8 cellular contexts compared by ENCODE assay signal in genomic region chr4:143336828-143337599, GRCh38. TPM values are rescaled to one million over a fixed set of nuclear protein-coding genes. Genes with fewer than 3 reads are reported as not detected.
DNase-seq lines count a peak whose midpoint lies in the region; ATAC-seq, FAIRE-seq and TF ChIP-seq lines count a peak whose summit lies in the region.

GAB1 (plus strand) TSS chr4:143336876; CDS start chr4:143337189, 313 bp downstream.

- H3K4me2 ChIP-seq in fibroblast of lung (ENCODE audit: extremely low read depth, insufficient read depth, low read length): peak within 1 kb of the TSS; percentile 92

- H3K27ac Mint-ChIP-seq in activated CD8-positive, alpha-beta T cell treated with anti-CD3 and anti-CD28 coated beads for 36 hours: no peak within 1 kb of the TSS
- peak within 1 kb of the TSS; percentile 81 to 96 (median 87) for H3K27ac Mint-ChIP-seq in naive B cell

- H3K4me1 ChIP-seq in fibroblast of lung (ENCODE audit: control insufficient read depth, extremely low read depth, insufficient read depth, low read length) (peaks cover 2% of the 10 kb centered on the region), uterus (no peaks in the 10 kb centered on the region)

- H3K36me3 Mint-ChIP-seq in activated CD8-positive, alpha-beta T cell treated with anti-CD3 and anti-CD28 coated beads for 36 hours (ENCODE audit: low read depth): no peaks in the 10 kb centered on the region
- no peaks in the 10 kb centered on the region for H3K36me3 Mint-ChIP-seq in naive B cell

- no peaks in the 10 kb centered on the region for H3K9me3 Mint-ChIP-seq in activated CD8-positive, alpha-beta T cell treated with anti-CD3 and anti-CD28 coated beads for 36 hours
- H3K9me3 Mint-ChIP-seq in naive B cell: no peaks in the 10 kb centered on the region

- H3K4me3 ChIP-seq in fibroblast of lung (replicated peaks in 1 of 4; ENCODE audit: control extremely low read depth in 1 of 4, insufficient read depth in 1 of 4, low read depth in 3 of 4, low read length in 4 of 4) (peak within 1 kb of the TSS; percentile 49 to 93 (median 87)), uterus (peak within 1 kb of the TSS; percentile 83 to 89)

- H3K27ac ChIP-seq in fibroblast of lung (ENCODE audit: insufficient read depth, low read length) (peak within 1 kb of the TSS; percentile 72), uterus (peak within 1 kb of the TSS; percentile 97 to 99)

- TF ChIP-seq POLR2A in GM12891 (IDR thresholded peaks at IDR 0.05; ENCODE audit: low read depth, low read length) (no peak), uterus (IDR thresholded peaks at IDR 0.05) (peak in 1 of 2 donors; percentile 20)

- H3K79me2 ChIP-seq in fibroblast of lung (ENCODE audit: control insufficient read depth, insufficient read depth, low read length): peaks cover 26% of the 10 kb centered on the region

- H3K27me3 Mint-ChIP-seq in activated CD8-positive, alpha-beta T cell treated with anti-CD3 and anti-CD28 coated beads for 36 hours: peaks cover 45% of the 10 kb centered on the region
- no peaks in the 10 kb centered on the region for H3K27me3 Mint-ChIP-seq in naive B cell

- FAIRE-seq in GM12891 (lab: Jason Lieb, UNC): peak; percentile 66

- H3K4me1 Mint-ChIP-seq in activated CD8-positive, alpha-beta T cell treated with anti-CD3 and anti-CD28 coated beads for 36 hours (ENCODE audit: low read depth): peaks cover 3% of the 10 kb centered on the region
- peaks cover 21 to 47% (median 41%) of the 10 kb centered on the region in 3 donors for H3K4me1 Mint-ChIP-seq in naive B cell

- peak within 1 kb of the TSS; percentile 76 for H3K9ac ChIP-seq in fibroblast of lung (ENCODE audit: insufficient read depth, low read length)

- H3K27me3 ChIP-seq in fibroblast of lung (ENCODE audit: control insufficient read depth, insufficient read depth, low read length) (no peaks in the 10 kb centered on the region), uterus (no peaks in the 10 kb centered on the region)

- intact Hi-C loops in activated CD8-positive, alpha-beta T cell treated with anti-CD3 and anti-CD28 coated beads for 36 hours (cut with micrococcal nuclease): no loop called here
- intact Hi-C loops in uterus (cut with DNase I; ENCODE audit: low total_unique reads): no loop called here

- peak; percentile 62 for ATAC-seq in HG02610 (IDR thresholded peaks at IDR 0.05; ENCODE audit: unreplicated experiment)
- ATAC-seq in activated CD8-positive, alpha-beta T cell treated with anti-CD3 and anti-CD28 coated beads for 36 hours: peak; percentile 76
- ATAC-seq in naive B cell (ENCODE audit: low read depth in 2 of 2): peak; percentile 34 to 69

- H3K4me3 Mint-ChIP-seq in activated CD8-positive, alpha-beta T cell treated with anti-CD3 and anti-CD28 coated beads for 36 hours: peak within 1 kb of the TSS; percentile 76
- H3K4me3 Mint-ChIP-seq in naive B cell: peak within 1 kb of the TSS; percentile 89 to 100 (median 99)

- CTCF ChIA-PET in activated CD8-positive, alpha-beta T cell treated with anti-CD3 and anti-CD28 coated beads for 36 hours (lab: Charles Lee): interaction anchor here (0.8 to 1.1 kb wide), 2 partner anchors 9 to 27 kb away, joined by 3 read pairs; no protein-coding TSS in a partner anchor

- no peak for TF ChIP-seq CTCF in activated CD8-positive, alpha-beta T cell treated with anti-CD3 and anti-CD28 coated beads for 36 hours (IDR thresholded peaks at IDR 0.05)
- TF ChIP-seq CTCF in fibroblast of lung (conservative IDR thresholded peaks at IDR 0.05 in 1 of 2, IDR thresholded peaks at IDR 0.05 in 1 of 2; ENCODE audit: low read depth in 1 of 2, low read length in 2 of 2): peak in 1 of 2 donors; percentile 19
- TF ChIP-seq CTCF in uterus (IDR thresholded peaks at IDR 0.05): peak in 2 of 4 experiments; percentile 23 to 41

- H4K20me1 ChIP-seq in fibroblast of lung (ENCODE audit: control insufficient read depth, extremely low read depth, insufficient read depth, low read length): no peaks in the 10 kb centered on the region

- no peaks in the 10 kb centered on the region for H3K9me3 ChIP-seq in fibroblast of lung (ENCODE audit: control insufficient read depth, insufficient read depth, low read depth, low read length)
- no peaks in the 10 kb centered on the region for H3K9me3 ChIP-seq in uterus

- POLR2A ChIA-PET in activated CD8-positive, alpha-beta T cell treated with anti-CD3 and anti-CD28 coated beads for 36 hours (lab: Charles Lee): no interaction called here

- no peaks in the 10 kb centered on the region for H3K36me3 ChIP-seq in fibroblast of lung (ENCODE audit: control insufficient read depth, insufficient read depth, low read length)
- H3K36me3 ChIP-seq in uterus: no peaks in the 10 kb centered on the region

- peak within 1 kb of the TSS; percentile 70 for H2AFZ ChIP-seq in fibroblast of lung (ENCODE audit: low read length)

- DNase-seq in AG20443 (ENCODE audit: low spot score): peak; percentile 72
- peak; percentile 48 for DNase-seq in GM12891 (ENCODE audit: insufficient read length, low spot score)
- peak; percentile 2 for DNase-seq in NCI-H128 (lab: John Stamatoyannopoulos, UW; ENCODE audit: unreplicated experiment)
- peak; percentile 61 for DNase-seq in activated CD8-positive, alpha-beta T cell treated with anti-CD3 and anti-CD28 coated beads for 36 hours
- DNase-seq in fibroblast of lung (ENCODE audit: low read depth in 2 of 2): peak; percentile 83 to 85
- DNase-seq in naive B cell: peak; percentile 49
- DNase-seq in uterus: peak; percentile 72 to 74

TF ChIP-seq in GM12891, 5 proteins besides CTCF, POLR2A, EP300 and RAD21:
- TF ChIP-seq SPI1 (IDR thresholded peaks at IDR 0.05; ENCODE audit: low read depth, low read length): no peak
- TF ChIP-seq POU2F2 (IDR thresholded peaks at IDR 0.05; ENCODE audit: low read depth, low read length): 0 out of 2 replicates have a peak, but pooled peaks have one; percentile 25
TF ChIP-seq in GM12891: peak in this region for 1.

RNA-seq across cellular contexts. Expression of gene GAB1, which starts in this region (rescaled TPM):
- polyA plus RNA-seq in GM12891 (2012; ENCODE audit: low read depth, missing spikeins): 1.5 TPM
- under 1 TPM; 0.20 to 0.34 TPM for total RNA-seq in activated CD8-positive, alpha-beta T cell treated with anti-CD3 and anti-CD28 coated beads for 36 hours
- total RNA-seq in fibroblast of lung (8.5 and 10.6 TPM in 2 replicates), uterus (10 to 100 TPM; 50.4 to 65.3 (median 63.7) TPM)
- polyA plus RNA-seq in fibroblast of lung (13.7 and 18.0 TPM in 2 replicates), naive B cell (ENCODE audit: low read depth in 6 of 6) (10 to 100 TPM in 2 of 6 donors, 1 to 10 TPM in 4; 4.3 to 14.5 (median 7.5) TPM)
- 8.5 and 13.5 TPM in 2 replicates for polyA plus RNA-seq in fibroblast of lung (2012)
- polyA minus RNA-seq in fibroblast of lung (ENCODE audit: low replicate concordance): 4.3 and 10.0 TPM in 2 replicates

Comparison
In these comparisons a context has a peak if more than half of its experiments do, and no peak if none do; other contexts are left out.
1. Peak in every context shown above with its lines: DNase-seq, ATAC-seq, H3K4me3 ChIP-seq and H3K27ac ChIP-seq.
2. Peak in DNase-seq and ATAC-seq in activated CD8-positive, alpha-beta T cell treated with anti-CD3 and anti-CD28 coated beads for 36 hours; RNA of the gene not detected or under 1 TPM.
3. DNase-seq: peak in every context shown above with its lines; median percentile 84 in fibroblast of lung; 73 in uterus; 72 in AG20443; 61 in activated CD8-positive, alpha-beta T cell treated with anti-CD3 and anti-CD28 coated beads for 36 hours; 49 in naive B cell; 48 in GM12891; 2 in NCI-H128.